ENCODE assay signal across 8 cellular contexts in the genomic region with DNA sequence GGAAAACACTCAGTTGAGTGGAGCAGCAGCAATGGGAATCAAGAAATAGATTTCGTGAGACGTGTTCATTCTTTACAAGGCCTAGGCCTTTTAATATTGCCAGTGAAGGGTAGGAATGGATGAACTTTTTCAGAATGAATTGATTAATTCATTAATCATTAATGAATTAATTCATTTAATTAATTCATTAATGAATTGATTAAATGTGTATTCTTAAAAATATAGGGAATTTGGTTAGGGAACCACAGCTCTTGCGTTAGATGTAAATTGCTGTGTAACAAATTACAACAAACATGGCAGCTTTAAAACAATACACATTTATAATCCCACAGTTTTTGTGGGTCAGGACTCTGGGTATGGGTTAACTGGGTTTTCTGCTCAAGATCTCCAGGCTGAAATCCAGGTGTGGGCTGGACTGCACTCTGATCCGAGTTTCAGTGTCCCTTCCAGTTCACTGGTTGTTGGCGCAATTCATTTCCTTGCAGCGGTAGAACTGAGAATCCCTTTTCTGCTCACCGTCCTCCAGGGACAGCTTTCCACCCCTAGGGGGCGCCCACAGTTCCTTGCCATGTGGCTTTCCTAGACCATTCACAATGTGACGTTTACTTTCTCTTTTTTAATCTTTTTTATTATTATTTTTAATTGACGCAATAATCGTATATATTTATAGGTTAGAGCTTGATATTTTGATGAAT. TPM values are rescaled to one million over a fixed set of nuclear protein-coding genes. Genes with fewer than 3 reads are reported as not detected.
DNase-seq lines count a peak whose midpoint lies in the region; ATAC-seq and TF ChIP-seq lines count a peak whose summit lies in the region.

No MANE protein-coding gene starts in this region.

- no peak for TF ChIP-seq POLR2A in gastrocnemius medialis (IDR thresholded peaks at IDR 0.05)

- H3K4me1 ChIP-seq in SJSA1 (replicated peaks) (peaks cover 6% of the 10 kb centered on the region), gastrocnemius medialis (no peaks in the 10 kb centered on the region)

- ATAC-seq in GM19455 (IDR thresholded peaks at IDR 0.05; ENCODE audit: unreplicated experiment) (peak; percentile 78), left cardiac atrium (peak in 1 of 2 donors; percentile 52), gastrocnemius medialis (no peak)

- peak; percentile 85 for DNase-seq in DMS53 (lab: John Stamatoyannopoulos, UW)
- DNase-seq in HK-2 (ENCODE audit: unreplicated experiment), result peak; percentile 77
- DNase-seq in SJSA1 (ENCODE audit: low read depth in 1 of 2, low spot score in 2 of 2), result peak; percentile 33 to 80
- DNase-seq in activated naive CD4-positive, alpha-beta T cell treated with anti-CD3 and anti-CD28 coated beads, Interleukin-2, amount 50 U/mL, for 16 hours, result peak; percentile 76
- DNase-seq in left cardiac atrium, result peak; percentile 72
- DNase-seq in gastrocnemius medialis, result peak in 1 of 2 donors; percentile 9
- DNase-seq in middle frontal gyrus (ENCODE audit: extremely low spot score, low spot score), result no peak

- intact Hi-C loops in left cardiac atrium (cut with DNase I) (loop anchor here in 1 of 2 donors (10.0 kb wide), 1 partner anchor 542 kb away; no protein-coding TSS in a partner anchor), gastrocnemius medialis (cut with DNase I; ENCODE audit: low total_unique reads) (no loop called here)

- in situ Hi-C loops in gastrocnemius medialis (cut with MboI; ENCODE audit: low sequenced_read_pairs in 4 of 4), result loop anchor here (5.0 to 25.0 kb wide), 5 partner anchors 89 to 559 kb away; no protein-coding TSS in a partner anchor

- H3K9me3 ChIP-seq in SJSA1 (replicated peaks) (no peaks in the 10 kb centered on the region), gastrocnemius medialis (no peaks in the 10 kb centered on the region)

- TF ChIP-seq CTCF in gastrocnemius medialis (IDR thresholded peaks at IDR 0.05 in 4 of 5, conservative IDR thresholded peaks at IDR 0.05 in 1 of 5), result peak in 4 of 5 experiments; percentile 22 to 67 (median 44)

- H3K36me3 ChIP-seq in SJSA1, result no peaks in the 10 kb centered on the region
- H3K36me3 ChIP-seq in gastrocnemius medialis, result no peaks in the 10 kb centered on the region

- H3K27ac ChIP-seq in SJSA1 (no peak overlapping the region), gastrocnemius medialis (no peak overlapping the region)

- H3K27me3 ChIP-seq in SJSA1 (replicated peaks) (no peaks in the 10 kb centered on the region), gastrocnemius medialis (no peaks in the 10 kb centered on the region)

- H3K4me3 ChIP-seq in SJSA1, result no peak overlapping the region
- H3K4me3 ChIP-seq in gastrocnemius medialis, result no peak overlapping the region

RNA-seq across cellular contexts. Expression of gene BCAS1, which starts 32.8 kb away (rescaled TPM):
- total RNA-seq in SJSA1 (2014; rRNA removed; shearing (Covaris generic)), result 0.66 and 1.8 TPM in 2 replicates
- total RNA-seq in left cardiac atrium (not detected), gastrocnemius medialis (under 1 TPM in 1 of 4 donors, not detected in 3; 0.32 TPM)
